ENCODE assay signal across 8 cellular contexts in genomic region chr5:1494780-1495524, GRCh38. TPM values are rescaled to one million over a fixed set of nuclear protein-coding genes. Genes with fewer than 3 reads are reported as not detected.
DNase-seq lines count a peak whose midpoint lies in the region; ATAC-seq, FAIRE-seq and TF ChIP-seq lines count a peak whose summit lies in the region.

No MANE protein-coding gene starts in this region.

- H3K36me3 ChIP-seq in left lung, result peaks cover 0 to 77% of the 10 kb centered on the region in 2 donors

- ATAC-seq in GM21737 (IDR thresholded peaks at IDR 0.05; ENCODE audit: unreplicated experiment) (peak; percentile 32), left lung (peak; percentile 12), GM19023 (IDR thresholded peaks at IDR 0.05; ENCODE audit: unreplicated experiment) (no peak)

- peak overlapping the region in 1 of 2 donors; percentile 35 for H3K4me3 ChIP-seq in left lung

- intact Hi-C loops in left lung (cut with DNase I), result no loop called here

- no peaks in the 10 kb centered on the region for H3K27me3 ChIP-seq in left lung

- DNase-seq in GM12892 (ENCODE audit: insufficient read length) (no peak), NOMO-1 treated with DMSO at 0.1 percent for 48 hours (lab: John Stamatoyannopoulos, UW; ENCODE audit: unreplicated experiment) (peak; percentile 76), left lung (peak; percentile 74 to 94), globus pallidus (ENCODE audit: low spot score) (no peak), SHP77 treated with DMSO at 0.1 percent for 48 hours (lab: John Stamatoyannopoulos, UW) (no peak), GM19238 (ENCODE audit: insufficient read length, low spot score) (no peak)

- H3K9me3 ChIP-seq in left lung, result no peaks in the 10 kb centered on the region

- FAIRE-seq in GM12892 (lab: Jason Lieb, UNC), result peak; percentile 80

- peak; percentile 83; the same call in 1 of the 2 replicates for TF ChIP-seq POLR2A in GM12892 (IDR thresholded peaks at IDR 0.05; ENCODE audit: low read depth, low read length)

- H3K27ac ChIP-seq in left lung, result peak overlapping the region in 1 of 2 donors; percentile 95

- no peak for TF ChIP-seq CTCF in left lung (IDR thresholded peaks at IDR 0.05)

- H3K4me1 ChIP-seq in left lung, result peaks cover 0 to 68% of the 10 kb centered on the region in 2 donors

RNA-seq across cellular contexts. Expression of gene LPCAT1, which starts 28.8 kb away (rescaled TPM):
- 63.8 TPM for polyA plus RNA-seq in GM12892 (2012; ENCODE audit: missing spikeins)
- total RNA-seq in left lung, result 100 to 1,000 TPM; 458 to 751 TPM

RNA-seq across cellular contexts. Expression of gene SLC6A3, which starts 49.7 kb away (rescaled TPM):
- not detected for polyA plus RNA-seq in GM12892 (2012; ENCODE audit: missing spikeins)
- 1 to 10 TPM in 1 of 2 donors, under 1 TPM in 1; 0.10 to 4.3 TPM for total RNA-seq in left lung

Comparison
In these comparisons a context has a peak if more than half of its experiments do, and no peak if none do; other contexts are left out.
1. DNase-seq: peak in NOMO-1 treated with DMSO at 0.1 percent for 48 hours (single experiment) and left lung (2 of 2); none in GM12892 (single experiment), globus pallidus (single experiment), SHP77 treated with DMSO at 0.1 percent for 48 hours (single experiment) and GM19238 (single experiment).